In genomic region chr3:45773044-45773443, GRCh38 we compare ENCODE assay signal across 17 cellular contexts. TPM values are rescaled to one million over a fixed set of nuclear protein-coding genes. Genes with fewer than 3 reads are reported as not detected.
"Had no signal": no experiment of that assay in that cellular context is flagged by ENCODE, and none has a peak within 500 bp of the region (broad histone marks: within the 10 kb centered on the region; RNA-seq: fewer than 3 reads in every experiment).

No MANE protein-coding gene starts in this region.

- H3K4me1 ChIP-seq: body of pancreas, psoas muscle, uterus had no signal

- H3K4me3 Mint-ChIP-seq: activated CD4-positive, alpha-beta T cell treated with anti-CD3 and anti-CD28 coated beads, Interleukin-2, amount 10 ng/mL, durations not matched to agents 7 days and 5 days; activated T-helper 1 cell treated with anti-CD3 and anti-CD28 coated beads, Interleukin-12 subunit alpha, Interleukin-12 subunit beta, Interleukin-2, Interleukin-4 antibody, amounts not matched to agents 30 ng/mL and 10 ng/mL and 1 ng/mL, durations not matched to agents 14 hours and 24 hours and 36 hours; natural killer cell treated with Interleukin-12 subunit alpha and Interleukin-12 subunit beta and Interleukin-15 and Interleukin-18, amount 100 ng/mL, for 72 hours; T-helper 1 cell treated with Interleukin-12 subunit alpha and Interleukin-12 subunit beta and Interleukin-4 antibody, amounts not matched to agents 30 μg/mL and 1 μg/mL, for 36 hours had no signal

- H3K9me3 ChIP-seq: body of pancreas, psoas muscle, uterus had no signal

- H3K4me3 ChIP-seq: body of pancreas, dorsolateral prefrontal cortex, psoas muscle, uterus had no signal

- H3K36me3 ChIP-seq: uterus had no signal

- DNase-seq: activated CD4-positive, CD25-positive, alpha-beta regulatory T cell; activated naive CD4-positive, alpha-beta T cell treated with Interleukin-2 at 50 U/mL for 16 hours; amniotic stem cell; body of pancreas; dorsolateral prefrontal cortex; nucleus accumbens; psoas muscle; stimulated activated CD4-positive, alpha-beta T cell treated with anti-CD3 and anti-CD28 coated beads, Interleukin-12 subunit alpha, Interleukin-12 subunit beta, amount 100 ng/mL, for 4 hours; uterus had no signal

- H3K27ac ChIP-seq: body of pancreas, dorsolateral prefrontal cortex, psoas muscle, uterus had no signal

- H3K36me3 Mint-ChIP-seq: natural killer cell treated with Interleukin-12 subunit alpha and Interleukin-12 subunit beta and Interleukin-15 and Interleukin-18, amount 100 ng/mL, for 72 hours had no signal

- ATAC-seq: body of pancreas, esophagus mucosa, psoas muscle, sciatic nerve had no signal

- H3K9me3 Mint-ChIP-seq: activated CD4-positive, alpha-beta T cell treated with anti-CD3 and anti-CD28 coated beads, Interleukin-2, amount 10 ng/mL, durations not matched to agents 7 days and 5 days; activated T-helper 1 cell treated with anti-CD3 and anti-CD28 coated beads, Interleukin-12 subunit alpha, Interleukin-12 subunit beta, Interleukin-2, Interleukin-4 antibody, amounts not matched to agents 30 ng/mL and 10 ng/mL and 1 ng/mL, durations not matched to agents 14 hours and 24 hours and 36 hours; natural killer cell treated with Interleukin-12 subunit alpha and Interleukin-12 subunit beta and Interleukin-15 and Interleukin-18, amount 100 ng/mL, for 72 hours; T-helper 1 cell treated with Interleukin-12 subunit alpha and Interleukin-12 subunit beta and Interleukin-4 antibody, amounts not matched to agents 30 μg/mL and 1 μg/mL, for 36 hours had no signal

- H3K27ac Mint-ChIP-seq: activated CD4-positive, alpha-beta T cell treated with anti-CD3 and anti-CD28 coated beads, Interleukin-2, amount 10 ng/mL, durations not matched to agents 7 days and 5 days; activated T-helper 1 cell treated with anti-CD3 and anti-CD28 coated beads, Interleukin-12 subunit alpha, Interleukin-12 subunit beta, Interleukin-2, Interleukin-4 antibody, amounts not matched to agents 30 ng/mL and 10 ng/mL and 1 ng/mL, durations not matched to agents 14 hours and 24 hours and 36 hours; natural killer cell treated with Interleukin-12 subunit alpha and Interleukin-12 subunit beta and Interleukin-15 and Interleukin-18, amount 100 ng/mL, for 72 hours; T-helper 1 cell treated with Interleukin-12 subunit alpha and Interleukin-12 subunit beta and Interleukin-4 antibody, amounts not matched to agents 30 μg/mL and 1 μg/mL, for 36 hours had no signal

- H3K27me3 ChIP-seq: body of pancreas, dorsolateral prefrontal cortex, uterus had no signal

RNA-seq across cellular contexts. Expression of gene SLC6A20, which starts 23.3 kb away (rescaled TPM):
- total RNA-seq: activated CD4-positive, alpha-beta T cell treated with anti-CD3 and anti-CD28 coated beads, Interleukin-2, amount 10 ng/mL, durations not matched to agents 7 days and 5 days; activated T-helper 1 cell treated with anti-CD3 and anti-CD28 coated beads, Interleukin-12 subunit alpha, Interleukin-12 subunit beta, Interleukin-2, Interleukin-4 antibody, amounts not matched to agents 30 ng/mL and 10 ng/mL and 1 ng/mL, durations not matched to agents 14 hours and 24 hours and 36 hours; glomerular endothelial cell; lung microvascular endothelial cell; natural killer cell treated with Interleukin-12 subunit alpha and Interleukin-12 subunit beta and Interleukin-15 and Interleukin-18, amount 100 ng/mL, for 72 hours had no signal
